8 cellular contexts compared by ENCODE assay signal in the genomic region with DNA sequence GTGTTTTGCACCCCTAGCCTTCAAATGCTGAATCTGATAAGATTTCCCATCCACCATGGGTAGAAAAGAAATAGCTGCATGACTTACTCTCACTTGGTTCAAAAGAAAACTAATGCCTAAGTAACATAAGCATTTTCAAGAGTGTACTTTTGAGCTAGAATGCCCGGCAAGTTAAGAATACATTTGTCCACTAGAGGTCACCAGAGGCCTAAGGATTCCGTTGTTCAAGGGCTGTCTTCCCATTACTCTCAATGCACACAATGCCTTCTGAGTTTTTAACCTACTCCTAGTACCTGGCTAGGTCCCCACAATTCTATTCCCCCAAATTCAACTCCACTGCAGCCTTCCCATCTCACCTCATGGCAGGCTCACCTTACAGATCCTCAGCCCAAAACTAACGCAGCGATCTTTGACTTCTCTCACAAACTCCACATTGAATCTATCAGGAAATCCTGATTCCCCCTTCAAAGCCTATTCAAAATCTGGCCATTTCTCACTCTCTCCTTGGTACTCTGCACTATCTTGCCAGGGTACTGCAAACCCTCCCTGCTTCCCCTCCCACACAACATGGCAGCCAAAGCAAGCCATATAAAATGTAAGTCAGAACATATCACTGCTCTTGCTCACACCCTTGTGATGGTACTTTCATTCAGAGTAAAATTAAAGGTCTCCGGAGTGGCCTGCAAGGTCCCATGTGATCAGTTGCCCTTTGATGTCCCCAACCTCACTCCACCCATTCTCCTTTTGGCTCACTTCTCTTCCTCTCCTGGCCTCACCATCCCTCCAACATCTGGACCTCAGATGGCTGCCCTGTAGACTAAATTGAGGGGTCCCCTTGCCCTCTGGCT. TPM values are rescaled to one million over a fixed set of nuclear protein-coding genes. Genes with fewer than 3 reads are reported as not detected.
DNase-seq lines count a peak whose midpoint lies in the region; ATAC-seq and TF ChIP-seq lines count a peak whose summit lies in the region.

No MANE protein-coding gene starts in this region.

- H3K36me3 ChIP-seq in tibial artery: peaks cover 40 to 59% (median 44%) of the 10 kb centered on the region in 3 donors

- TF ChIP-seq CTCF in endothelial cell (IDR thresholded peaks at IDR 0.05; ENCODE audit: unreplicated experiment) (peak; percentile 71), tibial artery (IDR thresholded peaks at IDR 0.05) (peak; percentile 70 to 75)

- H3K4me1 ChIP-seq in tibial artery: no peaks in the 10 kb centered on the region

- H3K27me3 Mint-ChIP-seq in endothelial cell (ENCODE audit: unreplicated experiment): peaks cover 1% of the 10 kb centered on the region

- no peak overlapping the region for H3K27ac ChIP-seq in tibial artery

- peak; percentile 71 for ATAC-seq in GM19468 (IDR thresholded peaks at IDR 0.05; ENCODE audit: extremely low read depth, unreplicated experiment)
- peak; percentile 87 for ATAC-seq in HG03521 (IDR thresholded peaks at IDR 0.05; ENCODE audit: unreplicated experiment)

- H3K4me3 ChIP-seq in tibial artery: no peak overlapping the region

- no peaks in the 10 kb centered on the region for H3K9me3 Mint-ChIP-seq in endothelial cell (ENCODE audit: unreplicated experiment)

- intact Hi-C loops in tibial artery (cut with DNase I; ENCODE audit: low total_unique reads): loop anchor here (10.0 kb wide), 1 partner anchor 48 kb away; a partner anchor contains a TSS

- H3K4me3 Mint-ChIP-seq in endothelial cell (ENCODE audit: unreplicated experiment): no peak overlapping the region

- no peaks in the 10 kb centered on the region for H3K36me3 Mint-ChIP-seq in endothelial cell (ENCODE audit: low read depth, unreplicated experiment)

- H3K27ac Mint-ChIP-seq in endothelial cell (ENCODE audit: unreplicated experiment): no peak overlapping the region

- DNase-seq in DMS114 treated with DMSO at 0.1 percent for 48 hours (lab: John Stamatoyannopoulos, UW; ENCODE audit: unreplicated experiment) (peak; percentile 61), NCI-H510A treated with DMSO at 0.1 percent for 48 hours (lab: John Stamatoyannopoulos, UW) (peak; percentile 78), endothelial cell (ENCODE audit: low spot score) (peak; percentile 62), mucosa of gallbladder (ENCODE audit: low spot score) (peak; percentile 65), tibial artery (peak in 1 of 2 donors; percentile 36)
- peak; percentile 13 for DNase-seq in activated CD4-positive, alpha-beta T cell treated with anti-CD3 and anti-CD28 coated beads for 1 hour

- H3K4me1 Mint-ChIP-seq in endothelial cell (ENCODE audit: unreplicated experiment): no peaks in the 10 kb centered on the region

- H3K9me3 ChIP-seq in tibial artery: no peaks in the 10 kb centered on the region

- H3K27me3 ChIP-seq in tibial artery: no peaks in the 10 kb centered on the region

RNA-seq across cellular contexts. Expression of a gene that starts 13.4 kb away (rescaled TPM):
- total RNA-seq in endothelial cell (ENCODE audit: unreplicated experiment) (6.5 TPM), mucosa of gallbladder (28.7 TPM)

RNA-seq across cellular contexts. Expression of a gene that starts 47.3 kb away (rescaled TPM):
- 31.5 TPM for total RNA-seq in endothelial cell (ENCODE audit: unreplicated experiment)
- 25.4 TPM for total RNA-seq in mucosa of gallbladder
